Comparison of ENCODE assay signal across 1 cellular context in genomic region chr10:35950221-35950620, GRCh38.
TF ChIP-seq lines count a peak whose summit lies in the region.

No MANE protein-coding gene starts in this region.

TF ChIP-seq in WTC11, 78 proteins besides CTCF, POLR2A, EP300 and RAD21 (continued from another document):
- no peak for TF ChIP-seq PRDM15 (CRISPR knock-in tag; IDR thresholded peaks at IDR 0.05)
- no peak for TF ChIP-seq ZNF281 (CRISPR knock-in tag; IDR thresholded peaks at IDR 0.05)
- no peak for TF ChIP-seq RORB (CRISPR knock-in tag; IDR thresholded peaks at IDR 0.05)
- no peak for TF ChIP-seq TEAD4 (CRISPR knock-in tag; IDR thresholded peaks at IDR 0.05)
- TF ChIP-seq ZBTB43 (CRISPR knock-in tag; IDR thresholded peaks at IDR 0.05): no peak
- no peak for TF ChIP-seq PREB (CRISPR knock-in tag; IDR thresholded peaks at IDR 0.05; ENCODE audit: borderline replicate concordance)
- no peak for TF ChIP-seq ELF4 (CRISPR knock-in tag; IDR thresholded peaks at IDR 0.05; ENCODE audit: low read depth)
- no peak for TF ChIP-seq FOXJ3 (CRISPR knock-in tag; IDR thresholded peaks at IDR 0.05; ENCODE audit: borderline replicate concordance)
- TF ChIP-seq ATF3 (CRISPR knock-in tag; conservative IDR thresholded peaks at IDR 0.05): no peak
- TF ChIP-seq ZSCAN18 (CRISPR knock-in tag; IDR thresholded peaks at IDR 0.05): no peak
- TF ChIP-seq ZNF317 (CRISPR knock-in tag; IDR thresholded peaks at IDR 0.05; ENCODE audit: borderline replicate concordance, low read depth): no peak
- no peak for TF ChIP-seq SMAD4 (CRISPR knock-in tag; IDR thresholded peaks at IDR 0.05)
- no peak for TF ChIP-seq GTF2I (CRISPR knock-in tag; conservative IDR thresholded peaks at IDR 0.05)
- TF ChIP-seq ZNF219 (CRISPR knock-in tag; IDR thresholded peaks at IDR 0.05; ENCODE audit: borderline replicate concordance): no peak
- TF ChIP-seq AR (CRISPR knock-in tag; IDR thresholded peaks at IDR 0.05): no peak
